36 cellular contexts compared by ENCODE assay signal in genomic region chr4:186341655-186342054, GRCh38.
"Had no signal": no experiment of that assay in that cellular context is flagged by ENCODE, and none has a peak within 500 bp of the region (broad histone marks: within the 10 kb centered on the region; RNA-seq: fewer than 3 reads in every experiment).

No MANE protein-coding gene starts in this region.

- H3K9me3 ChIP-seq: MG63 had no signal

- H3K36me3 ChIP-seq: MG63 had no signal

- H3K4me3 ChIP-seq: MG63 had no signal

- H3K27me3 ChIP-seq: MG63 had no signal

- DNase-seq: Karpas-422, Kasumi-1, MG63, MM.1S, MV-4-11, NCI-H1048, NCI-H1092, NCI-H1092 treated with DMSO at 0.1 percent for 48 hours, NCI-H1105, NCI-H1105 treated with DMSO at 0.1 percent for 48 hours, NCI-H1417, NCI-H1417 treated with DMSO at 0.1 percent for 48 hours, NCI-H1436, NCI-H1436 treated with DMSO at 0.1 percent for 48 hours, NCI-H146, NCI-H1694, NCI-H1694 treated with DMSO at 0.1 percent for 48 hours, NCI-H187, NCI-H187 treated with DMSO at 0.1 percent for 48 hours, NCI-H1930, NCI-H2029, NCI-H2029 treated with DMSO at 0.1 percent for 48 hours, NCI-H2081, NCI-H2081 treated with DMSO at 0.1 percent for 48 hours, NCI-H2107, NCI-H2171, NCI-H2171 treated with DMSO at 0.1 percent for 48 hours, NCI-H2227 treated with DMSO at 0.1 percent for 48 hours, NCI-H226, NCI-H345, NCI-H446, NCI-H446 treated with DMSO at 0.1 percent for 48 hours, NCI-H510A, NCI-H510A treated with DMSO at 0.1 percent for 48 hours, NCI-H524, NCI-H524 treated with DMSO at 0.1 percent for 48 hours had no signal
